22 cellular contexts compared by ENCODE assay signal in the genomic region with DNA sequence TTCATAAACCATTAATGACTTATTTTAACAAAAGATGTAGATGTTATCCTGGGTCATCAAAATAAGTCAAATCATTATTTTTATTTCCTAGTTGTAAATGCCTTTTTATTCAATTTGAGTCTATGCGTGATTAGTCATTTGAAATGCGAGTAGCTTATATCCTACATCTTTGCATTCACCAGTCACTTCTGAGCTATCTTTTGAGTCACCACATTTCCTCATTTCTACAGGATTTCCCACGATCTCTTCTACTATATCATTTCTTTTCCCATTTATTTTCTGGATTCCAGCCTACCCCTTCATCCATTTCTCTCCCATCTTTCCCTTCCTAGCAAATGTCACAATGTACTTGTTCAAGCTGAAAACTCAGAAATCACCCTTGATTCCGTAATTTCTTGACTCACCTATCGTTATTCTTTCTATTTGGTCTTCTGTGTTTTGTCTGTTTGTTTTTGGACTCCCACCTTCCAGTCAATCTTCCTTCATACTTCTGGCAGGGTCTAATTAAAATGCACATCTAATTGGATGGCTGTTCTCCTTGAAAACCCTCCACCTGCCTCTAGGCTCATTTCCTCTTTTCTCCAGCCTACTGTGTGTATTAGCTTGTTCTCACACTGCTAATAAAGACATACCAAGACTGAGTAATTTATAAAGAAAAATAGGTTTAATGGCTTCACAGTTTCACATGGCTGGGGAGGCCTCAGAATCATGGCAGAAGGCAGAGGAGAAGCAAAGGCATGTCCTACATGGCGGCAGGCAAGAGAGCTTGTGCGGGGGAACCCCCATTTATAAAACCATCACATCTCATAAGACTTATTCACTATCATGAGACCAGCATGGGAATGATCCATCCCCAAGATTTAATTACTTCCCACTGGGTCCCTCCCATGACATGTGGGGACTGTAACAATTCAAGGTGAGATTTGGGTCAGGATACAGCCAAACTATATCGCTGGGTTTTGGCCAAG.
DNase-seq lines count a peak whose midpoint lies in the region; ATAC-seq, FAIRE-seq and TF ChIP-seq lines count a peak whose summit lies in the region.
"Had no signal": no experiment of that assay in that cellular context is flagged by ENCODE, and none has a peak within 500 bp of the region (broad histone marks: within the 10 kb centered on the region; RNA-seq: fewer than 3 reads in every experiment).

No MANE protein-coding gene starts in this region.

- H3K27ac ChIP-seq in astrocyte (ENCODE audit: low read depth, low read length) (peak overlapping the region; percentile 67), foreskin keratinocyte (no peak overlapping the region), right lobe of liver (no peak overlapping the region)
- H3K27ac ChIP-seq: C4-2B, right atrium auricular region, vagina had no signal

- DNase-seq in CD14-positive monocyte (ENCODE audit: low spot score), result no peak
- DNase-seq in astrocyte (ENCODE audit: low read depth), result peak; percentile 30
- DNase-seq in foreskin keratinocyte, result peak in 1 of 2 donors; percentile 28
- no peak for DNase-seq in stimulated activated effector memory CD8-positive, alpha-beta T cell treated with anti-CD3 and anti-CD28 coated beads, Interleukin-12 subunit alpha, Interleukin-12 subunit beta, amount 100 ng/mL, for 72 hours (ENCODE audit: low spot score in 2 of 2)
- DNase-seq in right lobe of liver, result no peak
- no peak for DNase-seq in mucosa of descending colon
- DNase-seq in putamen (ENCODE audit: low spot score), result no peak
- DNase-seq: activated CD8-positive, alpha-beta memory T cell treated with anti-CD3 and anti-CD28 coated beads, Interleukin-2, amount 10 ng/mL, durations not matched to agents 7 days and 5 days; endodermal cell; H7; NCI-H1092 treated with DMSO at 0.1 percent for 48 hours; NCI-H510A treated with DMSO at 0.1 percent for 48 hours; RPMI8226 had no signal

- H3K9me3 ChIP-seq in astrocyte (ENCODE audit: insufficient read depth, low read depth, low read length) (no peaks in the 10 kb centered on the region), right lobe of liver (no peaks in the 10 kb centered on the region), mucosa of descending colon (no peaks in the 10 kb centered on the region)
- H3K9me3 ChIP-seq: right atrium auricular region, vagina had no signal

- H3K27ac Mint-ChIP-seq in CD14-positive monocyte, result peak overlapping the region in 4 of 7 donors; percentile 0 to 59 (median 2)
- peak overlapping the region; percentile 3 to 94 (median 80) for H3K27ac Mint-ChIP-seq in IgD-negative memory B cell
- H3K27ac Mint-ChIP-seq in astrocyte (ENCODE audit: unreplicated experiment), result no peak overlapping the region
- no peak overlapping the region for H3K27ac Mint-ChIP-seq in stimulated activated effector memory CD8-positive, alpha-beta T cell treated with anti-CD3 and anti-CD28 coated beads, Interleukin-12 subunit alpha, Interleukin-12 subunit beta, amount 100 ng/mL, for 72 hours
- H3K27ac Mint-ChIP-seq: activated CD8-positive, alpha-beta memory T cell treated with anti-CD3 and anti-CD28 coated beads, Interleukin-2, amount 10 ng/mL, durations not matched to agents 7 days and 5 days; activated naive CD4-positive, alpha-beta T cell treated with anti-CD3 and anti-CD28 coated beads, Interleukin-2, amount 50 U/mL, for 24 hours; activated T-helper 1 cell treated with anti-CD3 and anti-CD28 coated beads, Interleukin-12 subunit alpha, Interleukin-12 subunit beta, Interleukin-2, Interleukin-4 antibody, amounts not matched to agents 30 ng/mL and 10 ng/mL and 1 ng/mL, durations not matched to agents 14 hours and 24 hours and 36 hours; endodermal cell had no signal

- H3K4me1 Mint-ChIP-seq in CD14-positive monocyte, result peaks cover 6% of the 10 kb centered on the region
- peaks cover 25 to 49% (median 41%) of the 10 kb centered on the region in 3 donors for H3K4me1 Mint-ChIP-seq in IgD-negative memory B cell
- peaks cover 2% of the 10 kb centered on the region for H3K4me1 Mint-ChIP-seq in astrocyte (ENCODE audit: low read depth, unreplicated experiment)
- H3K4me1 Mint-ChIP-seq in stimulated activated effector memory CD8-positive, alpha-beta T cell treated with anti-CD3 and anti-CD28 coated beads, Interleukin-12 subunit alpha, Interleukin-12 subunit beta, amount 100 ng/mL, for 72 hours, result no peaks in the 10 kb centered on the region
- H3K4me1 Mint-ChIP-seq: activated CD8-positive, alpha-beta memory T cell treated with anti-CD3 and anti-CD28 coated beads, Interleukin-2, amount 10 ng/mL, durations not matched to agents 7 days and 5 days; activated naive CD4-positive, alpha-beta T cell treated with anti-CD3 and anti-CD28 coated beads, Interleukin-2, amount 50 U/mL, for 24 hours; endodermal cell had no signal

- H3K4me3 ChIP-seq in astrocyte (ENCODE audit: insufficient read depth, low read depth, low read length) (no peak overlapping the region), right lobe of liver (no peak overlapping the region), mucosa of descending colon (no peak overlapping the region)
- H3K4me3 ChIP-seq: right atrium auricular region, vagina had no signal

- H3K9me3 Mint-ChIP-seq in CD14-positive monocyte (peaks cover 0 to 2% (median 0%) of the 10 kb centered on the region in 7 donors), IgD-negative memory B cell (no peaks in the 10 kb centered on the region), astrocyte (ENCODE audit: unreplicated experiment) (no peaks in the 10 kb centered on the region)
- H3K9me3 Mint-ChIP-seq in stimulated activated effector memory CD8-positive, alpha-beta T cell treated with anti-CD3 and anti-CD28 coated beads, Interleukin-12 subunit alpha, Interleukin-12 subunit beta, amount 100 ng/mL, for 72 hours, result no peaks in the 10 kb centered on the region
- H3K9me3 Mint-ChIP-seq: activated naive CD4-positive, alpha-beta T cell treated with anti-CD3 and anti-CD28 coated beads, Interleukin-2, amount 50 U/mL, for 24 hours; activated T-helper 1 cell treated with anti-CD3 and anti-CD28 coated beads, Interleukin-12 subunit alpha, Interleukin-12 subunit beta, Interleukin-2, Interleukin-4 antibody, amounts not matched to agents 30 ng/mL and 10 ng/mL and 1 ng/mL, durations not matched to agents 14 hours and 24 hours and 36 hours; endodermal cell had no signal

- ATAC-seq in foreskin keratinocyte (peak; percentile 29), right lobe of liver (no peak), mucosa of descending colon (no peak)
- no peak for ATAC-seq in stimulated activated effector memory CD8-positive, alpha-beta T cell treated with anti-CD3 and anti-CD28 coated beads, Interleukin-12 subunit alpha, Interleukin-12 subunit beta, amount 100 ng/mL, for 72 hours
- ATAC-seq: activated CD8-positive, alpha-beta memory T cell treated with anti-CD3 and anti-CD28 coated beads, Interleukin-2, amount 10 ng/mL, durations not matched to agents 7 days and 5 days had no signal

- H3K4me3 Mint-ChIP-seq in CD14-positive monocyte (no peak overlapping the region), IgD-negative memory B cell (peak overlapping the region in 2 of 4 donors; percentile 15 to 39), astrocyte (ENCODE audit: unreplicated experiment) (no peak overlapping the region)
- H3K4me3 Mint-ChIP-seq in stimulated activated effector memory CD8-positive, alpha-beta T cell treated with anti-CD3 and anti-CD28 coated beads, Interleukin-12 subunit alpha, Interleukin-12 subunit beta, amount 100 ng/mL, for 72 hours, result no peak overlapping the region
- H3K4me3 Mint-ChIP-seq: activated CD8-positive, alpha-beta memory T cell treated with anti-CD3 and anti-CD28 coated beads, Interleukin-2, amount 10 ng/mL, durations not matched to agents 7 days and 5 days; activated naive CD4-positive, alpha-beta T cell treated with anti-CD3 and anti-CD28 coated beads, Interleukin-2, amount 50 U/mL, for 24 hours; activated T-helper 1 cell treated with anti-CD3 and anti-CD28 coated beads, Interleukin-12 subunit alpha, Interleukin-12 subunit beta, Interleukin-2, Interleukin-4 antibody, amounts not matched to agents 30 ng/mL and 10 ng/mL and 1 ng/mL, durations not matched to agents 14 hours and 24 hours and 36 hours; endodermal cell had no signal

- H3K4me1 ChIP-seq in astrocyte (ENCODE audit: insufficient read depth, low read length) (no peaks in the 10 kb centered on the region), foreskin keratinocyte (no peaks in the 10 kb centered on the region), right lobe of liver (no peaks in the 10 kb centered on the region), mucosa of descending colon (ENCODE audit: low read depth) (no peaks in the 10 kb centered on the region)

- H3K36me3 ChIP-seq in astrocyte (ENCODE audit: insufficient read depth, low read length) (no peaks in the 10 kb centered on the region), right lobe of liver (no peaks in the 10 kb centered on the region), mucosa of descending colon (ENCODE audit: low read depth) (no peaks in the 10 kb centered on the region)
- H3K36me3 ChIP-seq: right atrium auricular region, vagina had no signal

- FAIRE-seq in astrocyte (lab: Jason Lieb, UNC), result no peak
- FAIRE-seq: A204.1, HTR-8/SVneo, keratinocyte had no signal

- H3K27me3 Mint-ChIP-seq in CD14-positive monocyte (ENCODE audit: low read depth in 3 of 3) (no peaks in the 10 kb centered on the region), IgD-negative memory B cell (no peaks in the 10 kb centered on the region), astrocyte (ENCODE audit: low read depth, unreplicated experiment) (no peaks in the 10 kb centered on the region)

- WGBS in right lobe of liver (ENCODE audit: insufficient coverage, low coverage, low lambda C conversion rate, missing lambda C conversion rate), result 65% methylated on average over 8 of the region's 8 CpGs

- no peak overlapping the region for H3K9ac ChIP-seq in astrocyte (ENCODE audit: low read length)

- no peak for TF ChIP-seq POLR2A in right lobe of liver (IDR thresholded peaks at IDR 0.05)

- TF ChIP-seq CTCF in CD14-positive monocyte (IDR thresholded peaks at IDR 0.05), result no peak
- TF ChIP-seq CTCF in astrocyte (IDR thresholded peaks at IDR 0.05; ENCODE audit: insufficient read depth, low read depth, low read length), result no peak
- TF ChIP-seq CTCF in foreskin keratinocyte (conservative IDR thresholded peaks at IDR 0.05), result no peak
- TF ChIP-seq CTCF in right lobe of liver (IDR thresholded peaks at IDR 0.05), result no peak
- TF ChIP-seq CTCF in mucosa of descending colon (IDR thresholded peaks at IDR 0.05), result no peak

- peaks cover 64 to 68% of the 10 kb centered on the region in 2 donors for H3K36me3 Mint-ChIP-seq in CD14-positive monocyte
- H3K36me3 Mint-ChIP-seq in IgD-negative memory B cell, result peaks cover 18% of the 10 kb centered on the region
- peaks cover 19% of the 10 kb centered on the region for H3K36me3 Mint-ChIP-seq in astrocyte (ENCODE audit: low read depth, unreplicated experiment)
- H3K36me3 Mint-ChIP-seq in stimulated activated effector memory CD8-positive, alpha-beta T cell treated with anti-CD3 and anti-CD28 coated beads, Interleukin-12 subunit alpha, Interleukin-12 subunit beta, amount 100 ng/mL, for 72 hours, result no peaks in the 10 kb centered on the region
- H3K36me3 Mint-ChIP-seq: activated CD8-positive, alpha-beta memory T cell treated with anti-CD3 and anti-CD28 coated beads, Interleukin-2, amount 10 ng/mL, durations not matched to agents 7 days and 5 days; activated naive CD4-positive, alpha-beta T cell treated with anti-CD3 and anti-CD28 coated beads, Interleukin-2, amount 50 U/mL, for 24 hours had no signal

- H3K27me3 ChIP-seq in astrocyte (ENCODE audit: insufficient read depth, low read length) (no peaks in the 10 kb centered on the region), foreskin keratinocyte (peaks cover 7% of the 10 kb centered on the region), right lobe of liver (no peaks in the 10 kb centered on the region)
- H3K27me3 ChIP-seq: right atrium auricular region, vagina had no signal

- no peaks in the 10 kb centered on the region for H4K20me1 ChIP-seq in astrocyte (ENCODE audit: insufficient read depth, low read length)

- intact Hi-C loops in CD14-positive monocyte (cut with micrococcal nuclease), result no loop called here
- intact Hi-C loops in right lobe of liver (cut with DNase I), result no loop called here
- intact Hi-C loops in mucosa of descending colon (cut with DNase I, micrococcal nuclease), result no loop called here

- H2AFZ ChIP-seq in astrocyte (ENCODE audit: low read depth, low read length), result no peak overlapping the region

- H3K4me2 ChIP-seq in astrocyte (ENCODE audit: low read length), result peak overlapping the region; percentile 23

- H3K79me2 ChIP-seq in astrocyte (ENCODE audit: insufficient read depth, low read length), result no peaks in the 10 kb centered on the region

Comparison
In these comparisons a context has a peak if more than half of its experiments do, and no peak if none do; other contexts are left out.
1. H3K27ac Mint-ChIP-seq: peak in CD14-positive monocyte (4 of 7) and IgD-negative memory B cell (3 of 3); none in astrocyte (single experiment) and stimulated activated effector memory CD8-positive, alpha-beta T cell treated with anti-CD3 and anti-CD28 coated beads, Interleukin-12 subunit alpha, Interleukin-12 subunit beta, amount 100 ng/mL, for 72 hours (single experiment).